ENCODE assay signal across 9 cellular contexts in genomic region chr12:104455594-104456416, GRCh38. TPM values are rescaled to one million over a fixed set of nuclear protein-coding genes. Genes with fewer than 3 reads are reported as not detected.
DNase-seq lines count a peak whose midpoint lies in the region; ATAC-seq and TF ChIP-seq lines count a peak whose summit lies in the region.
"Had no signal": no experiment of that assay in that cellular context is flagged by ENCODE, and none has a peak within 500 bp of the region (broad histone marks: within the 10 kb centered on the region; RNA-seq: fewer than 3 reads in every experiment).

No MANE protein-coding gene starts in this region.

- ATAC-seq in GM21786 (IDR thresholded peaks at IDR 0.05; ENCODE audit: unreplicated experiment), result no peak

- H3K27me3 Mint-ChIP-seq in activated CD4-positive, alpha-beta T cell treated with anti-CD3 and anti-CD28 coated beads, Interleukin-2, amount 10 ng/mL, durations not matched to agents 24 days and 14 days, result peaks cover 2% of the 10 kb centered on the region

- H3K27me3 ChIP-seq in adrenal gland, result no peaks in the 10 kb centered on the region

- H3K4me1 Mint-ChIP-seq in activated CD4-positive, alpha-beta T cell treated with anti-CD3 and anti-CD28 coated beads, Interleukin-2, amount 10 ng/mL, durations not matched to agents 24 days and 14 days, result peaks cover 33% of the 10 kb centered on the region

- H3K27ac Mint-ChIP-seq in activated CD4-positive, alpha-beta T cell treated with anti-CD3 and anti-CD28 coated beads, Interleukin-2, amount 10 ng/mL, durations not matched to agents 24 days and 14 days, result peak overlapping the region; percentile 93

- peaks cover 4 to 23% of the 10 kb centered on the region in 2 donors for H3K4me1 ChIP-seq in adrenal gland (replicated peaks in 1 of 2)

- peaks cover 6% of the 10 kb centered on the region for H3K36me3 Mint-ChIP-seq in activated CD4-positive, alpha-beta T cell treated with anti-CD3 and anti-CD28 coated beads, Interleukin-2, amount 10 ng/mL, durations not matched to agents 24 days and 14 days (ENCODE audit: low read depth)

- intact Hi-C loops in activated CD4-positive, alpha-beta T cell treated with anti-CD3 and anti-CD28 coated beads, Interleukin-2, amount 10 ng/mL, durations not matched to agents 24 days and 14 days (cut with micrococcal nuclease), result loop anchor here (2.0 to 5.0 kb wide), 10 partner anchors 75 to 876 kb away; partner anchors contain the start of genes C12orf75, SLC41A2 and WASHC4
- intact Hi-C loops in adrenal gland (cut with DNase I), result loop anchor here in 1 of 2 donors (5.0 kb wide), 2 partner anchors 66 to 74 kb away; no protein-coding TSS in a partner anchor

- peak overlapping the region in 2 of 4 donors; percentile 69 to 89 for H3K4me3 ChIP-seq in adrenal gland

- peak overlapping the region; percentile 99 for H3K4me3 Mint-ChIP-seq in activated CD4-positive, alpha-beta T cell treated with anti-CD3 and anti-CD28 coated beads, Interleukin-2, amount 10 ng/mL, durations not matched to agents 24 days and 14 days

- H3K9me3 Mint-ChIP-seq in activated CD4-positive, alpha-beta T cell treated with anti-CD3 and anti-CD28 coated beads, Interleukin-2, amount 10 ng/mL, durations not matched to agents 24 days and 14 days, result no peaks in the 10 kb centered on the region

- peak; percentile 61 for DNase-seq in activated CD4-positive, alpha-beta T cell treated with anti-CD3 and anti-CD28 coated beads, Interleukin-2, amount 10 ng/mL, durations not matched to agents 24 days and 14 days
- DNase-seq in activated CD4-positive, alpha-beta T cell treated with anti-CD3 and anti-CD28 coated beads for 48 hours, result no peak
- DNase-seq in adrenal gland (no peak), left kidney (ENCODE audit: low read depth, low spot score) (peak; percentile 60), superior temporal gyrus (ENCODE audit: extremely low spot score) (no peak), H4 (ENCODE audit: low spot score) (no peak)

- H3K9me3 ChIP-seq in adrenal gland (replicated peaks in 1 of 3), result no peaks in the 10 kb centered on the region

- H3K36me3 ChIP-seq in adrenal gland (replicated peaks in 1 of 2), result no peaks in the 10 kb centered on the region

- TF ChIP-seq POLR2A in adrenal gland (IDR thresholded peaks at IDR 0.05), result no peak

- 34 to 37% (median 35%) methylated on average over 8 of the region's 8 CpGs for WGBS in adrenal gland, 4 donors

- peak overlapping the region in 4 of 5 donors; percentile 25 to 92 (median 85) for H3K27ac ChIP-seq in adrenal gland
- H3K27ac ChIP-seq in temporal lobe (ENCODE audit: low read depth, low read length), result peak overlapping the region; percentile 36
- H3K27ac ChIP-seq: C4-2B had no signal

- no peak for TF ChIP-seq CTCF in adrenal gland (IDR thresholded peaks at IDR 0.05)

RNA-seq across cellular contexts. Expression of gene CHST11, which starts 0.9 kb away (rescaled TPM):
- total RNA-seq in activated CD4-positive, alpha-beta T cell treated with anti-CD3 and anti-CD28 coated beads, Interleukin-2, amount 10 ng/mL, durations not matched to agents 24 days and 14 days, result 44.9 and 46.2 TPM in 2 replicates
- total RNA-seq in adrenal gland, result 10 to 100 TPM; 26.2 to 95.1 (median 38.3) TPM
- 10 to 100 TPM in 1 of 3 donors, 1 to 10 TPM in 2; 6.2 to 17.8 (median 7.6) TPM for polyA plus RNA-seq in adrenal gland
- total RNA-seq in temporal lobe, result 21.1 TPM
- total RNA-seq in H4 (2014; rRNA removed; shearing (Covaris generic)), result 2.5 and 3.4 TPM in 2 replicates

Comparison
In these comparisons a context has a peak if more than half of its experiments do, and no peak if none do; other contexts are left out.
1. DNase-seq: peak in activated CD4-positive, alpha-beta T cell treated with anti-CD3 and anti-CD28 coated beads, Interleukin-2, amount 10 ng/mL, durations not matched to agents 24 days and 14 days (single experiment) and left kidney (single experiment); none in activated CD4-positive, alpha-beta T cell treated with anti-CD3 and anti-CD28 coated beads for 48 hours (single experiment), adrenal gland (0 of 7), superior temporal gyrus (single experiment) and H4 (single experiment).